ENCODE assay signal across 9 cellular contexts in the genomic region with DNA sequence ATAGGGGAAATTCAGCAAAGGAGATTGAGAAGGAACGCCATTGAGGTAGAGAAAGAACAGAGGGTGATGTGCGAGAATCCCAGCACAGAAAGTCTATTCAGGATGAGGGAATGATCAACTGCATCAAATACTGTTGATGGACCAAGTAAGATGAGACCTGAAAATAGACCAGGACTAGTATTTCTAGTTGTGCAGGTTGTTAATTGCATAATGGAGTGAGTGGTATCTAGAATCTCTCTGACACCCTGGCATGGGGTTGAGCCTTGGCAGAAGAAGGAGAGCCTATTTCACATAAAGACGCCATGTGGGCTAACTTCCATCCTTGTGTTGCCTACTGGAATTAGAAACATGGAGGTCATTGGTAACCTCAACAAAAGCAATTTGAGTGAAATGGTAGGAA.
"Had no signal": no experiment of that assay in that cellular context is flagged by ENCODE, and none has a peak within 500 bp of the region (broad histone marks: within the 10 kb centered on the region; RNA-seq: fewer than 3 reads in every experiment).

No MANE protein-coding gene starts in this region.

- H3K4me1 ChIP-seq: HAP-1 had no signal

- H3K4me3 Mint-ChIP-seq: HFFc6, IgD-negative memory B cell had no signal

- H3K9me3 ChIP-seq: HAP-1 had no signal

- ATAC-seq: HCT116, HepG2 had no signal

- H2AFZ ChIP-seq: GM23248 had no signal

- H3K27me3 Mint-ChIP-seq: IgD-negative memory B cell had no signal

- H3K36me3 Mint-ChIP-seq: IgD-negative memory B cell had no signal

- H3K9me3 Mint-ChIP-seq: HFFc6 had no signal

- H3K4me3 ChIP-seq: GM23248, HAP-1 had no signal

- H3K4me1 Mint-ChIP-seq: IgD-negative memory B cell had no signal

- H3K9ac ChIP-seq: GM23248 had no signal

- H3K27ac ChIP-seq: GM23248, HL-60 had no signal

- FAIRE-seq: HepG2 had no signal

- H3K36me3 ChIP-seq: HAP-1 had no signal

- H3K27ac Mint-ChIP-seq: HFFc6, IgD-negative memory B cell had no signal

- DNase-seq: GM23248, GOT3, H7, HFFc6 had no signal
